1 cellular context compared by ENCODE assay signal in genomic region chr2:176518823-176519222, GRCh38.
TF ChIP-seq lines count a peak whose summit lies in the region.

No MANE protein-coding gene starts in this region.

TF ChIP-seq in GM12878, 131 proteins besides CTCF, POLR2A, EP300 and RAD21:
- TF ChIP-seq EED (IDR thresholded peaks at IDR 0.05; ENCODE audit: low read depth): no peak
- no peak for TF ChIP-seq BACH1 (IDR thresholded peaks at IDR 0.05; ENCODE audit: borderline replicate concordance)
- no peak for TF ChIP-seq SMARCA5 (IDR thresholded peaks at IDR 0.05)
- TF ChIP-seq ZNF217 (IDR thresholded peaks at IDR 0.05): no peak
- no peak for TF ChIP-seq ETV6 (conservative IDR thresholded peaks at IDR 0.05 in 1 of 2, IDR thresholded peaks at IDR 0.05 in 1 of 2; ENCODE audit: borderline replicate concordance in 1 of 2, low read depth in 1 of 2)
- TF ChIP-seq MLLT1 (IDR thresholded peaks at IDR 0.05): no peak
- no peak for TF ChIP-seq E2F8 (IDR thresholded peaks at IDR 0.05; ENCODE audit: low read depth, partially characterized antibody)
- no peak for TF ChIP-seq MXI1 (IDR thresholded peaks at IDR 0.05; ENCODE audit: low read depth, low read length)
- no peak for TF ChIP-seq RB1 (IDR thresholded peaks at IDR 0.05; ENCODE audit: borderline replicate concordance)
- no peak for TF ChIP-seq CBX3 (IDR thresholded peaks at IDR 0.05; ENCODE audit: borderline replicate concordance, low read depth)
- TF ChIP-seq RAD51 (IDR thresholded peaks at IDR 0.05): no peak
- no peak for TF ChIP-seq NFXL1 (IDR thresholded peaks at IDR 0.05; ENCODE audit: borderline replicate concordance)
- no peak for TF ChIP-seq ASH2L (IDR thresholded peaks at IDR 0.05; ENCODE audit: borderline replicate concordance, low read depth)
- no peak for TF ChIP-seq ZNF207 (IDR thresholded peaks at IDR 0.05; ENCODE audit: borderline replicate concordance)
